In genomic region chr9:36144322-36145206, GRCh38 we compare ENCODE assay signal across 1 cellular context.
A peak's percentile ranks its signal among the peaks of the same experiment; 100 is the strongest.
TF ChIP-seq lines count a peak whose summit lies in the region.

No MANE protein-coding gene starts in this region.

TF ChIP-seq in K562, 482 proteins besides CTCF, POLR2A, EP300 and RAD21:
- TF ChIP-seq, protein P1, sequence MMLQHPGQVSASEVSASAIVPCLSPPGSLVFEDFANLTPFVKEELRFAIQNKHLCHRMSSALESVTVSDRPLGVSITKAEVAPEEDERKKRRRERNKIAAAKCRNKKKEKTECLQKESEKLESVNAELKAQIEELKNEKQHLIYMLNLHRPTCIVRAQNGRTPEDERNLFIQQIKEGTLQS (IDR thresholded peaks at IDR 0.05): peak; percentile 75
- TF ChIP-seq, protein P1 (CRISPR knock-in tag; conservative IDR thresholded peaks at IDR 0.05): no peak
- no peak for TF ChIP-seq RHOXF2B (CRISPR knock-in tag; conservative IDR thresholded peaks at IDR 0.05)
- peak; percentile 69; the same call in 1 of the 2 replicates for TF ChIP-seq CEBPG (CRISPR knock-in tag; IDR thresholded peaks at IDR 0.05)
- peak in 1 of 2 experiments; percentile 77; a peak in 2 of 4 replicates for TF ChIP-seq CEBPG (tag; conservative IDR thresholded peaks at IDR 0.05 in 1 of 2, IDR thresholded peaks at IDR 0.05 in 1 of 2)
